In the genomic region with DNA sequence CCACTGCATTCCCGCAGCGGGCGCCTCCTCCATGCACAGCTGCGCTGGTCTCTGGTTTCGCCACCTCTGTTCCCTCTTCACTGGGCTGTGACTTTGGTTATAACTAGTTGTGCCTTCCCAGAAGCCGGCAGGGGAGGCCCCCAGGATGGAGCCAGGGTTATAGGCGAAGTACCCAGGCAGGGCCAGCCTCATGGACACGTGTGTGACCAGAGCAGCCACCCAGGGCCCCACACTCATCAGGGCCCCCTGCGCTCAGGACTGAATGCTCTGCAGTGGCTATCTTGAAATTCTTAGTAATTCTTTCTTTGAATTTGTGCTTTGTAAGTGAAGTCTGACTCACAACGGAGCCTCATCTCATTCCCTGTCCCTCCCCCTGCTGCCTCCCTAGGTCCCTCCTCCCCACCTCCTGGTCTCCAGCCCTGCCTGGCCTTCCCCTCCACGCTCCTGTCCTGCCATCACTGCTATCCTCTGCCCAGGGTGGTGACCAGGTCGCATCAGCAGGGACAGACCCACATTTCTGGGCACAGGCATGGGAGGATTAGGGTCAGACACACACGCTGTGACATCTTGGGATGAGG, we compare ENCODE assay signal across 26 cellular contexts. TPM values are rescaled to one million over a fixed set of nuclear protein-coding genes. Genes with fewer than 3 reads are reported as not detected.
A peak's percentile ranks its signal among the peaks of the same experiment; 100 is the strongest.
DNase-seq lines count a peak whose midpoint lies in the region; ATAC-seq and TF ChIP-seq lines count a peak whose summit lies in the region.
"Had no signal": no experiment of that assay in that cellular context is flagged by ENCODE, and none has a peak within 500 bp of the region (broad histone marks: within the 10 kb centered on the region; RNA-seq: fewer than 3 reads in every experiment).

No MANE protein-coding gene starts in this region.

- H4K20me1 ChIP-seq in mammary epithelial cell (ENCODE audit: insufficient read depth, low read length) = no peaks in the 10 kb centered on the region

- no peaks in the 10 kb centered on the region for H3K79me2 ChIP-seq in mammary epithelial cell (ENCODE audit: insufficient read depth, low read length)

- H3K27ac Mint-ChIP-seq in MCF 10A (ENCODE audit: low read depth, unreplicated experiment) = peak overlapping the region; percentile 47
- H3K27ac Mint-ChIP-seq: activated naive CD8-positive, alpha-beta T cell treated with anti-CD3 and anti-CD28 coated beads, Interleukin-2, amount 10 ng/mL, durations not matched to agents 7 days and 5 days; B cell; CD8-positive, alpha-beta T cell; naive thymus-derived CD8-positive, alpha-beta T cell had no signal

- H3K27ac ChIP-seq in mammary epithelial cell (ENCODE audit: insufficient read depth, low read depth, low read length) (no peak overlapping the region), SK-N-MC (no peak overlapping the region)
- H3K27ac ChIP-seq: left lung, right atrium auricular region had no signal

- H3K27me3 Mint-ChIP-seq in MCF 10A (ENCODE audit: insufficient read depth, unreplicated experiment) = no peaks in the 10 kb centered on the region
- H3K27me3 Mint-ChIP-seq: B cell had no signal

- TF ChIP-seq CTCF in MCF 10A (IDR thresholded peaks at IDR 0.05; ENCODE audit: unreplicated experiment) (no peak), mammary epithelial cell (conservative IDR thresholded peaks at IDR 0.05 in 1 of 2, IDR thresholded peaks at IDR 0.05 in 1 of 2; ENCODE audit: extremely low read depth in 1 of 2, insufficient read depth in 1 of 2, low read depth in 1 of 2, low read length in 2 of 2) (no peak)

- no peaks in the 10 kb centered on the region for H3K36me3 ChIP-seq in mammary epithelial cell (ENCODE audit: insufficient read depth, low read length)
- H3K36me3 ChIP-seq in SK-N-MC (ENCODE audit: insufficient read depth, low read length) = no peaks in the 10 kb centered on the region
- H3K36me3 ChIP-seq: left lung, right atrium auricular region had no signal

- DNase-seq in MCF 10A (ENCODE audit: unreplicated experiment) (peak; percentile 33), mammary epithelial cell (no peak), SK-N-MC (ENCODE audit: low read depth, low spot score) (no peak), left kidney (ENCODE audit: low read depth, low spot score) (peak; percentile 24), NCI-H226 (no peak)
- DNase-seq in activated CD8-positive, alpha-beta memory T cell treated with anti-CD3 and anti-CD28 coated beads, Interleukin-2, amount 50 U/mL, for 48 hours = no peak
- DNase-seq: 8988T; activated effector memory CD4-positive, alpha-beta T cell treated with anti-CD3 and anti-CD28 coated beads, Interleukin-2, amount 50 U/mL, for 16 hours; activated naive CD8-positive, alpha-beta T cell treated with anti-CD3 and anti-CD28 coated beads, Interleukin-2, amount 10 ng/mL, durations not matched to agents 7 days and 5 days; activated T-cell treated with anti-CD3 and anti-CD28 coated beads, Interleukin-2, amount 50 U/mL, for 1 hour; CD8-positive, alpha-beta T cell; cerebellar nuclear complex; DMS 273 treated with DMSO at 0.1 percent for 48 hours; KBM-7; left lung; naive thymus-derived CD8-positive, alpha-beta T cell; NCI-H1417 treated with DMSO at 0.1 percent for 48 hours; NCI-H2081; NCI-H345; RPMI8226; stimulated activated CD4-positive, alpha-beta T cell treated with anti-CD3 and anti-CD28 coated beads, Interleukin-12 subunit alpha, Interleukin-12 subunit beta, amount 100 ng/mL, for 4 hours; stimulated activated CD4-positive, alpha-beta T cell treated with anti-CD3 and anti-CD28 coated beads, Interleukin-4, amount 100 ng/mL, for 1 hour had no signal

- no peaks in the 10 kb centered on the region for H3K4me1 ChIP-seq in mammary epithelial cell (ENCODE audit: insufficient read depth, low read length)
- H3K4me1 ChIP-seq: left lung, right atrium auricular region had no signal

- ATAC-seq in HG02973 (IDR thresholded peaks at IDR 0.05; ENCODE audit: unreplicated experiment) (no peak), GM19455 (IDR thresholded peaks at IDR 0.05; ENCODE audit: unreplicated experiment) (no peak)
- ATAC-seq: CD8-positive, alpha-beta T cell; left lung; naive thymus-derived CD8-positive, alpha-beta T cell had no signal

- BruUV-seq in MCF 10A (replicated peaks; lab: Mats Ljungman, UMichigan) (no TSS peak), mammary epithelial cell (replicated peaks; lab: Mats Ljungman, UMichigan) (no TSS peak)

- H3K9me3 Mint-ChIP-seq in MCF 10A (ENCODE audit: unreplicated experiment) = no peaks in the 10 kb centered on the region
- H3K9me3 Mint-ChIP-seq: CD8-positive, alpha-beta T cell had no signal

- H3K4me3 ChIP-seq in mammary epithelial cell (replicated peaks in 1 of 3; ENCODE audit: insufficient read depth in 1 of 3, low read depth in 2 of 3, low read length in 3 of 3) (no peak overlapping the region), SK-N-MC (no peak overlapping the region)
- H3K4me3 ChIP-seq: left lung, right atrium auricular region had no signal

- H3K36me3 Mint-ChIP-seq in MCF 10A (ENCODE audit: insufficient read depth, unreplicated experiment) = peaks cover 5% of the 10 kb centered on the region
- H3K36me3 Mint-ChIP-seq: activated naive CD8-positive, alpha-beta T cell treated with anti-CD3 and anti-CD28 coated beads, Interleukin-2, amount 10 ng/mL, durations not matched to agents 7 days and 5 days; CD8-positive, alpha-beta T cell had no signal

- H3K4me1 Mint-ChIP-seq in MCF 10A (ENCODE audit: insufficient read depth, unreplicated experiment) = peaks cover 9% of the 10 kb centered on the region

- intact Hi-C loops in MCF 10A (cut with micrococcal nuclease) = no loop called here
- intact Hi-C loops in mammary epithelial cell (cut with micrococcal nuclease) = no loop called here

- H3K27me3 ChIP-seq in mammary epithelial cell (ENCODE audit: insufficient read depth, low read length) = no peaks in the 10 kb centered on the region
- H3K27me3 ChIP-seq: left lung, right atrium auricular region had no signal

- H3K9me3 ChIP-seq in mammary epithelial cell (replicated peaks; ENCODE audit: insufficient read depth, low read length) = no peaks in the 10 kb centered on the region
- H3K9me3 ChIP-seq in SK-N-MC (ENCODE audit: low read depth, low read length) = no peaks in the 10 kb centered on the region
- H3K9me3 ChIP-seq: left lung, right atrium auricular region had no signal

- in situ Hi-C loops in mammary epithelial cell (cut with MboI; ENCODE audit: low sequenced_read_pairs in 2 of 2) = loop anchor here in 1 of 2 donors (25.0 kb wide), 1 partner anchor 969 kb away; no protein-coding TSS in a partner anchor

- H3K9ac ChIP-seq in mammary epithelial cell (ENCODE audit: insufficient read depth, low read length) (no peak overlapping the region), SK-N-MC (ENCODE audit: insufficient read length) (peak overlapping the region; percentile 0)

- CTCF ChIA-PET in MCF 10A (lab: Yijun Ruan, JAX) (interaction anchor here (0.6 to 1.4 kb wide), 7 partner anchors 10 to 1003 kb away, joined by 3 to 11 read pairs (median 4); no protein-coding TSS in a partner anchor), mammary epithelial cell (lab: Charles Lee; ENCODE audit: low non-redundant PET) (no interaction called here)

- 75% methylated on average over 11 of the region's 13 CpGs for WGBS in mammary epithelial cell (ENCODE audit: low coverage, missing lambda C conversion rate)

- H3K4me2 ChIP-seq in mammary epithelial cell (ENCODE audit: insufficient read depth, low read depth, low read length) = no peak overlapping the region

- no peak overlapping the region for H2AFZ ChIP-seq in mammary epithelial cell (ENCODE audit: low read depth, low read length)

- POLR2A ChIA-PET in MCF 10A (lab: Yijun Ruan, JAX) = interaction anchor here (0.6 kb wide), 1 partner anchor 502 kb away, joined by 3 read pairs; no protein-coding TSS in a partner anchor

- dilution Hi-C loops in mammary epithelial cell (cut with HindIII; ENCODE audit: low sequenced_read_pairs) = no loop called here

- H3K4me3 Mint-ChIP-seq in MCF 10A (ENCODE audit: unreplicated experiment) = no peak overlapping the region
- H3K4me3 Mint-ChIP-seq: activated naive CD8-positive, alpha-beta T cell treated with anti-CD3 and anti-CD28 coated beads, Interleukin-2, amount 10 ng/mL, durations not matched to agents 7 days and 5 days; B cell; CD8-positive, alpha-beta T cell; naive thymus-derived CD8-positive, alpha-beta T cell had no signal

RNA-seq across cellular contexts. Expression of gene LBH, which starts 38.1 kb away (rescaled TPM):
- total RNA-seq in MCF 10A (2022) (1.1 and 1.7 TPM in 2 replicates), mammary epithelial cell (10 to 100 TPM in 1 of 2 donors, 1 to 10 TPM in 1; 1.2 to 56.5 TPM)
- 2.4 TPM for polyA plus RNA-seq in mammary epithelial cell
- 6.3 TPM for polyA minus RNA-seq in mammary epithelial cell

RNA-seq across cellular contexts. Expression of gene YPEL5, which starts 46.4 kb away (rescaled TPM):
- total RNA-seq in MCF 10A (2022) (62.5 and 80.6 TPM in 2 replicates), mammary epithelial cell (100 to 1,000 TPM in 1 of 2 donors, 10 to 100 TPM in 1; 62.9 to 109 TPM)
- 30.4 TPM for polyA plus RNA-seq in mammary epithelial cell
- 35.3 TPM for polyA minus RNA-seq in mammary epithelial cell

Comparison
In these comparisons a context has a peak if more than half of its experiments do, and no peak if none do; other contexts are left out.
1. DNase-seq: peak in MCF 10A (single experiment) and left kidney (single experiment); none in mammary epithelial cell (single experiment), SK-N-MC (single experiment), NCI-H226 (single experiment) and activated CD8-positive, alpha-beta memory T cell treated with anti-CD3 and anti-CD28 coated beads, Interleukin-2, amount 50 U/mL, for 48 hours (single experiment).